Comparison of ENCODE assay signal across 5 cellular contexts in the genomic region with DNA sequence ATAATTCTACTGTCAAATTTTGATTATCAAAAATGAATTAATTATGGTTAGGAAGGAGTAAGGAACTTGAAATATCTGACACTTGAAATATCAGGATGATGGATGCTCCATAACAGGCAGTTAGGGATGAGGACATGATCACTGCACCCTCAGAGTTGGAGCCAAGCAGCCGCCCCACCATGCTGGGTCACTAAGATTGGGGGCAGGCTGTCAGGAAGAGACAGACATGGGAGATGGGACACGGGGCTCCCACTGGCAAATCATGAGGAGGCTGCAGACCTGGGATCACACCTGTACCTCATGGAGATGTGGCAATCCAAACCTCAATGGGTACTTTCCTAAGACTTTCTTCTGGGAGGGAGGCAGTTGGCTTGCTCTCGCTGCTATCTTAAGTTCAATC.
"Had no signal": no experiment of that assay in that cellular context is flagged by ENCODE, and none has a peak within 500 bp of the region (broad histone marks: within the 10 kb centered on the region; RNA-seq: fewer than 3 reads in every experiment).

No MANE protein-coding gene starts in this region.

- ATAC-seq: HepG2, K562 had no signal

- H3K4me3 ChIP-seq: K562 had no signal

- H3K27ac ChIP-seq: HL-60 had no signal

- DNase-seq: KBM-7, KG1 had no signal
